Comparison of ENCODE assay signal across 8 cellular contexts in genomic region chr2:168773719-168774521, GRCh38. TPM values are rescaled to one million over a fixed set of nuclear protein-coding genes. Genes with fewer than 3 reads are reported as not detected.
DNase-seq lines count a peak whose midpoint lies in the region; ATAC-seq and TF ChIP-seq lines count a peak whose summit lies in the region.

No MANE protein-coding gene starts in this region.

- no peaks in the 10 kb centered on the region for H3K27me3 ChIP-seq in right atrium auricular region

- no peaks in the 10 kb centered on the region for H3K9me3 Mint-ChIP-seq in activated T-cell treated with anti-CD3 and anti-CD28 coated beads, Interleukin-2, amount 50 U/mL, for 72 hours
- peaks cover 7% of the 10 kb centered on the region for H3K9me3 Mint-ChIP-seq in activated naive CD4-positive, alpha-beta T cell treated with anti-CD3 and anti-CD28 coated beads for 36 hours

- intact Hi-C loops in activated naive CD4-positive, alpha-beta T cell treated with anti-CD3 and anti-CD28 coated beads for 36 hours (cut with micrococcal nuclease): loop anchor here (1.0 kb wide), 1 partner anchor 146 kb away; no protein-coding TSS in a partner anchor

- H3K36me3 ChIP-seq in right atrium auricular region: peaks cover 8% of the 10 kb centered on the region

- H3K27ac Mint-ChIP-seq in activated T-cell treated with anti-CD3 and anti-CD28 coated beads, Interleukin-2, amount 50 U/mL, for 72 hours: no peak overlapping the region
- no peak overlapping the region for H3K27ac Mint-ChIP-seq in activated naive CD4-positive, alpha-beta T cell treated with anti-CD3 and anti-CD28 coated beads for 36 hours

- peak in 1 of 2 donors; percentile 49 for ATAC-seq in activated T-cell treated with anti-CD3 and anti-CD28 coated beads, Interleukin-2, amount 50 U/mL, for 72 hours (replicated peaks in 1 of 2)

- no peak overlapping the region for H3K27ac ChIP-seq in right atrium auricular region

- no peaks in the 10 kb centered on the region for H3K4me1 Mint-ChIP-seq in activated T-cell treated with anti-CD3 and anti-CD28 coated beads, Interleukin-2, amount 50 U/mL, for 72 hours (ENCODE audit: low read depth)
- no peaks in the 10 kb centered on the region for H3K4me1 Mint-ChIP-seq in activated naive CD4-positive, alpha-beta T cell treated with anti-CD3 and anti-CD28 coated beads for 36 hours (ENCODE audit: low read depth)

- no peak overlapping the region for H3K4me3 Mint-ChIP-seq in activated T-cell treated with anti-CD3 and anti-CD28 coated beads, Interleukin-2, amount 50 U/mL, for 72 hours
- H3K4me3 Mint-ChIP-seq in activated naive CD4-positive, alpha-beta T cell treated with anti-CD3 and anti-CD28 coated beads for 36 hours: no peak overlapping the region

- TF ChIP-seq CTCF in HFF-Myc (IDR thresholded peaks at IDR 0.05; ENCODE audit: low read depth, low read length, missing control alignments) (peak; percentile 90), right atrium auricular region (IDR thresholded peaks at IDR 0.05) (peak; percentile 51 to 85)

- H3K36me3 Mint-ChIP-seq in activated T-cell treated with anti-CD3 and anti-CD28 coated beads, Interleukin-2, amount 50 U/mL, for 72 hours (ENCODE audit: insufficient read depth in 2 of 2): peaks cover 0 to 3% of the 10 kb centered on the region in 2 donors
- H3K36me3 Mint-ChIP-seq in activated naive CD4-positive, alpha-beta T cell treated with anti-CD3 and anti-CD28 coated beads for 36 hours (ENCODE audit: low read depth): peaks cover 24% of the 10 kb centered on the region

- no peaks in the 10 kb centered on the region for H3K27me3 Mint-ChIP-seq in activated T-cell treated with anti-CD3 and anti-CD28 coated beads, Interleukin-2, amount 50 U/mL, for 72 hours (ENCODE audit: low read depth)
- H3K27me3 Mint-ChIP-seq in activated naive CD4-positive, alpha-beta T cell treated with anti-CD3 and anti-CD28 coated beads for 36 hours (ENCODE audit: low read depth): no peaks in the 10 kb centered on the region

- CTCF ChIA-PET in activated naive CD4-positive, alpha-beta T cell treated with anti-CD3 and anti-CD28 coated beads for 36 hours (lab: Charles Lee): interaction anchor here (0.9 to 1.1 kb wide), 3 partner anchors 17 to 179 kb away, joined by 3 to 4 read pairs (median 3); no protein-coding TSS in a partner anchor

- peaks cover 0 to 10% of the 10 kb centered on the region in 2 donors for H3K4me1 ChIP-seq in right atrium auricular region

- H3K4me3 ChIP-seq in HFF-Myc (replicated peaks; ENCODE audit: low read depth, low read length) (no peak overlapping the region), right atrium auricular region (no peak overlapping the region)

- no peaks in the 10 kb centered on the region for H3K9me3 ChIP-seq in right atrium auricular region

- peak; percentile 34 to 53 for DNase-seq in activated T-cell treated with anti-CD3 and anti-CD28 coated beads, Interleukin-2, amount 50 U/mL, for 72 hours
- no peak for DNase-seq in activated T-cell treated with anti-CD3 and anti-CD28 coated beads, Interleukin-2, amount 50 U/mL, for 1 hour
- DNase-seq in HFF-Myc (ENCODE audit: extremely low read depth, low read depth) (peak; percentile 26), NCI-H2029 treated with DMSO at 0.1 percent for 48 hours (lab: John Stamatoyannopoulos, UW) (peak; percentile 38), right atrium auricular region (ENCODE audit: low spot score) (peak; percentile 68)
- DNase-seq in activated naive CD4-positive, alpha-beta T cell treated with anti-CD3 and anti-CD28 coated beads for 36 hours: peak; percentile 21
- peak in 2 of 3 donors; percentile 5 to 18 for DNase-seq in stimulated activated CD4-positive, alpha-beta T cell treated with anti-CD3 and anti-CD28 coated beads, TNF-alpha, amount 100 ng/mL, for 48 hours (ENCODE audit: low read depth in 3 of 3)
- no peak for DNase-seq in central memory CD4-positive, alpha-beta T cell

RNA-seq across cellular contexts. Expression of gene NOSTRIN, which starts 28.5 kb away (rescaled TPM):
- total RNA-seq in activated T-cell treated with anti-CD3 and anti-CD28 coated beads, Interleukin-2, amount 50 U/mL, for 72 hours: not detected
- not detected for total RNA-seq in activated naive CD4-positive, alpha-beta T cell treated with anti-CD3 and anti-CD28 coated beads for 36 hours
- total RNA-seq in right atrium auricular region: 10 to 100 TPM; 30.6 to 34.3 TPM

Comparison
In these comparisons a context has a peak if more than half of its experiments do, and no peak if none do; other contexts are left out.
1. DNase-seq: peak in activated T-cell treated with anti-CD3 and anti-CD28 coated beads, Interleukin-2, amount 50 U/mL, for 72 hours (2 of 2), HFF-Myc (single experiment), NCI-H2029 treated with DMSO at 0.1 percent for 48 hours (single experiment), activated naive CD4-positive, alpha-beta T cell treated with anti-CD3 and anti-CD28 coated beads for 36 hours (single experiment), right atrium auricular region (single experiment) and stimulated activated CD4-positive, alpha-beta T cell treated with anti-CD3 and anti-CD28 coated beads, TNF-alpha, amount 100 ng/mL, for 48 hours (2 of 3); none in activated T-cell treated with anti-CD3 and anti-CD28 coated beads, Interleukin-2, amount 50 U/mL, for 1 hour (single experiment) and central memory CD4-positive, alpha-beta T cell (single experiment).
2. RNA of gene NOSTRIN, which starts 28.5 kb away (total RNA-seq): 30.6 to 34.3 TPM in right atrium auricular region; not detected in activated T-cell treated with anti-CD3 and anti-CD28 coated beads, Interleukin-2, amount 50 U/mL, for 72 hours and not detected in activated naive CD4-positive, alpha-beta T cell treated with anti-CD3 and anti-CD28 coated beads for 36 hours; every median in the first group is over 10 times any median in the second.